In the genomic region with DNA sequence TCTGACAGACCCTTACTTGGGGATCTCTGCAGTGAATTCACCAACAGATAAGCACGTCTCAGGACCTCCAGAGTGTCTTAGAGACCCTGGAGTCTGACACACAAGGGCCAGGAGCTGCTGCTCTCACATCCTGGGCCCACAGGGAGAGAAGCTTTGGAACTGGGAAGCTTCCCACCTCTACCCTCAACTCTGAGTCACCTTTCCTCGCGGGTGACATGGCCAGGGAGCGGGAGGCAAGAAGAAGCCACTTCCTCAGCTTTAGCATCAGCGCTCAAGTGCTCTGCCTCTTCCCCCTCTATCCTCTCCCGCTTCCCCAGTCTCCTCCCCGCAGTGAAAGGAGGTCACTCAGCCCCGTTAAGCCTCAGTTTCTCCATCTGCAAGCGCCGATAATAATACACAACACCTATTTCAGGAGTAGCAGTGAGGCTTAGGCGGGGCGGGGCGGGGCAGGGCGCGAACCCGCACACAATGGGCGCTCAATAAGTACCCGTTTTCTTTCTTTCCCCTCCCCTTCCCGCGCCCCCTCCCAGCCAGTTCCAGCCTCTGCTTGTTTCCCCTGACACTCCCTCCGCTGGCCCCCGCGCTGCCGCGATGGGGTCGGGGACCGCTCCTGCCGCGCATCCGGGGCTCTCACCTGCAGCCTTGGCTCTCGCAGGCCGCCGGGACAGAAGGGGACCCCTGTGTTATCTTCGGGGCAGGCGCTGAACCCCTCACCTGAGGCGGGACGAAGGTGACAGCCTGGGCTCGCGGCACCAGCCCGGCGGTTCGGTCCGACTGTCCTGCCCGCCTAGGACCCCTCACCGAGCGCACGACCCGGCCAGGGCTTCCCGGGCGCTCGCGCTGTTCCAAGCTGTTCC, we compare ENCODE assay signal across 8 cellular contexts. TPM values are rescaled to one million over a fixed set of nuclear protein-coding genes. Genes with fewer than 3 reads are reported as not detected.
DNase-seq lines count a peak whose midpoint lies in the region; ATAC-seq and TF ChIP-seq lines count a peak whose summit lies in the region.

No MANE protein-coding gene starts in this region.

- peaks cover 10 to 14% of the 10 kb centered on the region in 2 donors for H3K27me3 Mint-ChIP-seq in natural killer cell (ENCODE audit: low read depth in 2 of 2)

- peak; percentile 14 for ATAC-seq in HG03354 (IDR thresholded peaks at IDR 0.05; ENCODE audit: poor library complexity, severe bottlenecking, unreplicated experiment)
- no peak for ATAC-seq in natural killer cell
- ATAC-seq in HG03457 (IDR thresholded peaks at IDR 0.05; ENCODE audit: unreplicated experiment): no peak
- ATAC-seq in HG03097 (IDR thresholded peaks at IDR 0.05; ENCODE audit: low FRiP score, unreplicated experiment): no peak

- H3K9me3 ChIP-seq in effector memory CD4-positive, alpha-beta T cell (ENCODE audit: control insufficient read depth, low read length): no peaks in the 10 kb centered on the region

- H3K4me3 Mint-ChIP-seq in natural killer cell: peak overlapping the region; percentile 81

- no peaks in the 10 kb centered on the region for H3K36me3 Mint-ChIP-seq in natural killer cell

- H3K4me3 ChIP-seq in GM08714 (ENCODE audit: low read length): peak overlapping the region; percentile 57; the same call in 1 of the 2 replicates
- H3K4me3 ChIP-seq in effector memory CD4-positive, alpha-beta T cell (ENCODE audit: insufficient read depth, low read depth, low read length, poor library complexity, severe bottlenecking): peak overlapping the region; percentile 79

- no peaks in the 10 kb centered on the region for H3K27me3 ChIP-seq in effector memory CD4-positive, alpha-beta T cell (replicated peaks; ENCODE audit: control insufficient read depth, insufficient read depth, low read length, poor library complexity, severe bottlenecking)

- no peaks in the 10 kb centered on the region for H3K9me3 Mint-ChIP-seq in natural killer cell

- intact Hi-C loops in natural killer cell (cut with micrococcal nuclease): no loop called here

- peak in 2 of 3 donors; percentile 20 to 24 for DNase-seq in effector memory CD4-positive, alpha-beta T cell
- DNase-seq in natural killer cell: peak; percentile 30
- no peak for DNase-seq in hypothalamus (lab: John Stamatoyannopoulos, UW)

- peaks cover 18 to 38% of the 10 kb centered on the region in 2 donors for H3K4me1 Mint-ChIP-seq in natural killer cell

- H3K4me1 ChIP-seq in effector memory CD4-positive, alpha-beta T cell (ENCODE audit: control insufficient read depth, insufficient read depth, low read length, poor library complexity, severe bottlenecking): peaks cover 38% of the 10 kb centered on the region

- no peak for TF ChIP-seq CTCF in VCaP (conservative IDR thresholded peaks at IDR 0.05)
- no peak for TF ChIP-seq CTCF in natural killer cell (IDR thresholded peaks at IDR 0.05)

- peak overlapping the region; percentile 62; the same call in 1 of the 2 replicates for H3K27ac ChIP-seq in VCaP
- peak overlapping the region; percentile 49 for H3K27ac ChIP-seq in effector memory CD4-positive, alpha-beta T cell (ENCODE audit: insufficient read depth, low read length, poor library complexity, severe bottlenecking)

- peak overlapping the region in 1 of 2 donors; percentile 75 for H3K27ac Mint-ChIP-seq in natural killer cell

- H3K36me3 ChIP-seq in effector memory CD4-positive, alpha-beta T cell (ENCODE audit: control insufficient read depth, insufficient read depth, low read length): no peaks in the 10 kb centered on the region

RNA-seq across cellular contexts. Expression of gene GDPD5, which starts 0.9 kb away (rescaled TPM):
- 10 to 100 TPM; 49.7 to 95.2 (median 60.2) TPM for total RNA-seq in natural killer cell

RNA-seq across cellular contexts. Expression of gene SERPINH1, which starts 37.2 kb away (rescaled TPM):
- total RNA-seq in natural killer cell: 1 to 10 TPM; 5.4 to 8.8 (median 7.2) TPM

Comparison
In these comparisons a context has a peak if more than half of its experiments do, and no peak if none do; other contexts are left out.
1. DNase-seq: peak in effector memory CD4-positive, alpha-beta T cell (2 of 3) and natural killer cell (single experiment); none in hypothalamus (0 of 51).